Comparison of ENCODE assay signal across 18 cellular contexts in the genomic region with DNA sequence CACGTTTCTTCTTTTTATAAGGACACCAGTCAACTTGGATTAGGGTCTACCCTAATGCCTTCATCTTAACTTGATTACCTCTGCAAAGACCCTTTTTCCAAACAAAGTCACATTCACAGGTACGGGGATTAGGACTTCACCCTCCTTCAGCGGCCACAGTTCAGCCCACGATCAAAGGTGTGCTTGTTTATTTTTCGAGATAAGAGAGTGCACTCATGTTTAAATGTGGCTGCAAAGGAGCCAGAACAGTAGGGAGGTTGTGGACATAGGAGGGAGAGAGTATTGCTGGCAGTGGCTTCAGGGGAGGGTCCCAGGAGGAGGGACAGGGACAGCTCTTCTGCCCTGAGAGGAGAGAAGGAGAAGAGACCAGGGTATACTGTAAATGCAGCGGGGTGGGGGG. TPM values are rescaled to one million over a fixed set of nuclear protein-coding genes. Genes with fewer than 3 reads are reported as not detected.
DNase-seq lines count a peak whose midpoint lies in the region; ATAC-seq, FAIRE-seq and TF ChIP-seq lines count a peak whose summit lies in the region.
"Had no signal": no experiment of that assay in that cellular context is flagged by ENCODE, and none has a peak within 500 bp of the region (broad histone marks: within the 10 kb centered on the region; RNA-seq: fewer than 3 reads in every experiment).

No MANE protein-coding gene starts in this region.

- ATAC-seq in left colon: peak; percentile 62

- H3K36me3 ChIP-seq in HEK293 (ENCODE audit: control insufficient read depth in 2 of 2, insufficient read depth in 1 of 2, low read length in 2 of 2): no peaks in the 10 kb centered on the region
- H3K36me3 ChIP-seq in small intestine (ENCODE audit: control insufficient read depth in 2 of 2, insufficient read depth in 2 of 2, low read length in 2 of 2): no peaks in the 10 kb centered on the region

- peak; percentile 5 for DNase-seq in NCI-H146 treated with DMSO at 0.1 percent for 48 hours (lab: John Stamatoyannopoulos, UW; ENCODE audit: unreplicated experiment)
- DNase-seq in left colon: no peak
- peak; percentile 24 for DNase-seq in small intestine
- no peak for DNase-seq in cerebellar cortex (ENCODE audit: low spot score)
- DNase-seq in RPMI8226: no peak
- no peak for DNase-seq in OCI-M2 (lab: John Stamatoyannopoulos, UW; ENCODE audit: unreplicated experiment)
- DNase-seq: C1 segment of cervical spinal cord; CD4-positive, alpha-beta T cell; DMS53; GF-D8; GOT3; H9; IMR-90 had no signal

- H3K27me3 ChIP-seq in small intestine (ENCODE audit: control insufficient read depth in 2 of 2, insufficient read depth in 2 of 2, low read length in 2 of 2): no peaks in the 10 kb centered on the region

- no peak for FAIRE-seq in small intestine (lab: Jason Lieb, UNC)
- FAIRE-seq: A204.1, D721Med, GM19239 had no signal

- no peak overlapping the region for H3K27ac ChIP-seq in HEK293 (ENCODE audit: extremely low read depth, low read depth, low read length)
- no peak overlapping the region for H3K27ac ChIP-seq in small intestine (ENCODE audit: low read depth in 1 of 2, low read length in 1 of 2)
- H3K27ac ChIP-seq: HL-60 had no signal

- CTCF ChIA-PET in HEK293 (lab: Yijun Ruan, JAX): no interaction called here

- POLR2A ChIA-PET in HEK293 (lab: Yijun Ruan, JAX): no interaction called here

- peaks cover 2% of the 10 kb centered on the region for H3K4me1 ChIP-seq in HEK293 (ENCODE audit: control insufficient read depth, insufficient read depth, low read length)
- H3K4me1 ChIP-seq in small intestine (ENCODE audit: control insufficient read depth in 2 of 2, insufficient read depth in 1 of 2, low read depth in 1 of 2, low read length in 1 of 2): no peaks in the 10 kb centered on the region

- no peak for TF ChIP-seq CTCF in HEK293 (tag by site-specific recombination; IDR thresholded peaks at IDR 0.05)

- H3K9me3 ChIP-seq in HEK293 (ENCODE audit: control insufficient read depth, insufficient read depth, low read depth, low read length) (no peaks in the 10 kb centered on the region), small intestine (ENCODE audit: control insufficient read depth, low read depth) (no peaks in the 10 kb centered on the region)

- H3K4me3 ChIP-seq in HEK293 (ENCODE audit: low read depth, low read length) (no peak overlapping the region), small intestine (ENCODE audit: low read depth in 1 of 2, low read length in 2 of 2) (no peak overlapping the region)

- intact Hi-C loops in left colon (cut with DNase I, micrococcal nuclease): no loop called here

- WGBS in small intestine, 3 donors: 14 to 51% (median 28%) methylated on average over 6 of the region's 6 CpGs

TF ChIP-seq in HEK293, 187 proteins besides CTCF, POLR2A, EP300 and RAD21:
- no peak for TF ChIP-seq ZNF132 (tag by site-specific recombination; IDR thresholded peaks at IDR 0.05; ENCODE audit: borderline replicate concordance)
- TF ChIP-seq, protein P1, sequence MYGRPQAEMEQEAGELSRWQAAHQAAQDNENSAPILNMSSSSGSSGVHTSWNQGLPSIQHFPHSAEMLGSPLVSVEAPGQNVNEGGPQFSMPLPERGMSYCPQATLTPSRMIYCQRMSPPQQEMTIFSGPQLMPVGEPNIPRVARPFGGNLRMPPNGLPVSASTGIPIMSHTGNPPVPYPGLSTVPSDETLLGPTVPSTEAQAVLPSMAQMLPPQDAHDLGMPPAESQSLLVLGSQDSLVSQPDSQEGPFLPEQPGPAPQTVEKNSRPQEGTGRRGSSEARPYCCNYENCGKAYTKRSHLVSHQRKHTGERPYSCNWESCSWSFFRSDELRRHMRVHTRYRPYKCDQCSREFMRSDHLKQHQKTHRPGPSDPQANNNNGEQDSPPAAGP (tag by site-specific recombination; IDR thresholded peaks at IDR 0.05): peak; percentile 88; the same call in 1 of the 2 replicates
- peak; percentile 29; the same call in 1 of the 2 replicates for TF ChIP-seq TCF7L2 (IDR thresholded peaks at IDR 0.05; ENCODE audit: borderline replicate concordance, low read depth, low read length)
- TF ChIP-seq, protein P2, sequence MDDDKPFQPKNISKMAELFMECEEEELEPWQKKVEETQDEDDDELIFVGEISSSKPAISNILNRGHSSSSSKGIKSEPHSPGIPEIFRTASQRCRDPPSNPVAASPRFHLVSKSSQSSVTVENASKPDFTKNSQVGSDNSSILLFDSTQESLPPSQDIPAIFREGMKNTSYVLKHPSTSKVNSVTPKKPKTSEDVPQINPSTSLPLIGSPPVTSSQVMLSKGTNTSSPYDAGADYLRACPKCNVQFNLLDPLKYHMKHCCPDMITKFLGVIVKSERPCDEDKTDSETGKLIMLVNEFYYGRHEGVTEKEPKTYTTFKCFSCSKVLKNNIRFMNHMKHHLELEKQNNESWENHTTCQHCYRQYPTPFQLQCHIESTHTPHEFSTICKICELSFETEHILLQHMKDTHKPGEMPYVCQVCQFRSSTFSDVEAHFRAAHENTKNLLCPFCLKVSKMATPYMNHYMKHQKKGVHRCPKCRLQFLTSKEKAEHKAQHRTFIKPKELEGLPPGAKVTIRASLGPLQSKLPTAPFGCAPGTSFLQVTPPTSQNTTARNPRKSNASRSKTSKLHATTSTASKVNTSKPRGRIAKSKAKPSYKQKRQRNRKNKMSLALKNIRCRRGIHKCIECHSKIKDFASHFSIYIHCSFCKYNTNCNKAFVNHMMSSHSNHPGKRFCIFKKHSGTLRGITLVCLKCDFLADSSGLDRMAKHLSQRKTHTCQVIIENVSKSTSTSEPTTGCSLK (tag by site-specific recombination; IDR thresholded peaks at IDR 0.05): no peak
- no peak for TF ChIP-seq ZBTB49 (tag by site-specific recombination; IDR thresholded peaks at IDR 0.05; ENCODE audit: low read depth)
- no peak for TF ChIP-seq ZSCAN18 (tag by site-specific recombination; IDR thresholded peaks at IDR 0.05)
- no peak for TF ChIP-seq ZNF473 (tag by site-specific recombination; IDR thresholded peaks at IDR 0.05)

RNA-seq across cellular contexts. Expression of gene MGAT5B, which starts 46.7 kb away (rescaled TPM):
- under 1 TPM; 0.36 to 0.46 TPM for total RNA-seq in left colon
- under 1 TPM in 1 of 3 donors, not detected in 2; 0.40 TPM for polyA plus RNA-seq in small intestine

Comparison
In these comparisons a context has a peak if more than half of its experiments do, and no peak if none do; other contexts are left out.
1. DNase-seq: peak in NCI-H146 treated with DMSO at 0.1 percent for 48 hours (single experiment) and small intestine (single experiment); none in left colon (0 of 2), cerebellar cortex (single experiment), RPMI8226 (single experiment) and OCI-M2 (single experiment).